ENCODE assay signal across 24 cellular contexts in the genomic region with DNA sequence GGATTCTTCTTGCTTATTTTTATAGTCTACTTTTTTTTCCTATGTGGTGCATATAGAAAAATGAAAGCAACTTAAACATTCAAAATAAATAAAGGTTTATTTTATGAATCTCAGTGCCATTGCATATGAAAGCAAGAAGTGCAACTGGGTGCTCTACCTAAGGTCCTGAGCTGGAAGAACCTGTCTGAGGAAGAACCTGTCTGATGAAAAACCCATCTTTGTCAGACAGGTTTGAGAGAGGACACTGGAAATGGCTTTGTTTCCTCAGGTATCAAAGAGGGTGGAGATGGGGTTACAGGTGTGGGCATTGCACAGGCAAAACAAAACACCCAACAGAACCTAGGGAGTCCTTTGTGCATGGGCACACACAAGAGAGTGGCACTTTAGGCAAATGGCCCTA. TPM values are rescaled to one million over a fixed set of nuclear protein-coding genes. Genes with fewer than 3 reads are reported as not detected.
DNase-seq lines count a peak whose midpoint lies in the region; FAIRE-seq and TF ChIP-seq lines count a peak whose summit lies in the region.
"Had no signal": no experiment of that assay in that cellular context is flagged by ENCODE, and none has a peak within 500 bp of the region (broad histone marks: within the 10 kb centered on the region; RNA-seq: fewer than 3 reads in every experiment).

No MANE protein-coding gene starts in this region.

- H3K9me3 ChIP-seq in trophoblast cell (ENCODE audit: insufficient read depth, low read depth, low read length) = no peaks in the 10 kb centered on the region
- H3K9me3 ChIP-seq: BE2C had no signal

- H3K27ac ChIP-seq in trophoblast cell (ENCODE audit: low read depth, low read length) = no peak overlapping the region
- H3K27ac ChIP-seq: 22Rv1, Peyer's patch had no signal

- no peak overlapping the region for H2BK12ac ChIP-seq in trophoblast cell (ENCODE audit: low read length)

- H3K9ac ChIP-seq in trophoblast cell (ENCODE audit: low read length) = no peak overlapping the region

- H3K14ac ChIP-seq in trophoblast cell (ENCODE audit: low read length) = no peak overlapping the region

- DNase-seq in DMS53 (lab: John Stamatoyannopoulos, UW) = peak; percentile 23
- DNase-seq in DMS53 treated with DMSO at 0.1 percent for 48 hours (lab: John Stamatoyannopoulos, UW; ENCODE audit: unreplicated experiment) = no peak
- peak; percentile 66 for DNase-seq in HT-29 (ENCODE audit: low spot score)
- peak; percentile 56 for DNase-seq in bronchial epithelial cell (ENCODE audit: low read depth)
- DNase-seq in trophoblast cell = peak in 1 of 2 donors; percentile 14
- DNase-seq in NCI-H2081 (lab: John Stamatoyannopoulos, UW) = no peak
- DNase-seq in activated CD4-positive, alpha-beta T cell treated with anti-CD3 and anti-CD28 coated beads for 48 hours = no peak
- DNase-seq in NCI-H146 (lab: John Stamatoyannopoulos, UW) = no peak
- DNase-seq: BE2C; CD8-positive, alpha-beta T cell; GF-D8; KG1; NCI-H1092; NCI-H2107; Peyer's patch; Right ventricle myocardium superior had no signal

- H3K18ac ChIP-seq in trophoblast cell (ENCODE audit: low read length) = no peak overlapping the region

- H3K27me3 ChIP-seq in bronchial epithelial cell (ENCODE audit: control insufficient read depth, insufficient read depth, low read length) (no peaks in the 10 kb centered on the region), trophoblast cell (ENCODE audit: insufficient read depth, low read length) (no peaks in the 10 kb centered on the region)
- H3K27me3 ChIP-seq: BE2C, Peyer's patch had no signal

- H3K4me1 ChIP-seq in trophoblast cell (ENCODE audit: control insufficient read depth in 1 of 2, insufficient read depth in 2 of 2, low read length in 2 of 2) = no peaks in the 10 kb centered on the region
- H3K4me1 ChIP-seq: BE2C, Peyer's patch had no signal

- H4K91ac ChIP-seq in trophoblast cell (ENCODE audit: low read depth, low read length) = no peak overlapping the region

- no peak overlapping the region for H2BK5ac ChIP-seq in trophoblast cell (ENCODE audit: low read depth, low read length, poor library complexity)

- peak overlapping the region; percentile 78 for H3K23ac ChIP-seq in trophoblast cell (ENCODE audit: low read length)

- no peaks in the 10 kb centered on the region for H3K79me1 ChIP-seq in trophoblast cell (ENCODE audit: low read length)

- no peak for FAIRE-seq in bronchial epithelial cell (lab: Jason Lieb, UNC)
- FAIRE-seq: D721Med, GM12891, GM18507, HepG2 had no signal

- no peak overlapping the region for H3K4me2 ChIP-seq in trophoblast cell (ENCODE audit: low read length)

- no peak for TF ChIP-seq CTCF in bronchial epithelial cell (IDR thresholded peaks at IDR 0.05; ENCODE audit: insufficient read depth, low read length, severe bottlenecking)

- no peak overlapping the region for H2AK5ac ChIP-seq in trophoblast cell (ENCODE audit: low read length)

- H3K36me3 ChIP-seq in bronchial epithelial cell (ENCODE audit: control insufficient read depth, insufficient read depth, low read length) = no peaks in the 10 kb centered on the region
- peaks cover 0 to 2% of the 10 kb centered on the region in 2 experiments for H3K36me3 ChIP-seq in trophoblast cell (ENCODE audit: control insufficient read depth in 1 of 2, insufficient read depth in 2 of 2, low read length in 2 of 2)
- H3K36me3 ChIP-seq: BE2C, Peyer's patch had no signal

- no peak overlapping the region for H2AFZ ChIP-seq in trophoblast cell (ENCODE audit: insufficient read depth, low read length, poor library complexity)

- H3K4me3 ChIP-seq in bronchial epithelial cell (ENCODE audit: low read depth, low read length) = no peak overlapping the region
- no peak overlapping the region for H3K4me3 ChIP-seq in trophoblast cell (ENCODE audit: low read depth, low read length)
- H3K4me3 ChIP-seq: Peyer's patch had no signal

- H4K8ac ChIP-seq in trophoblast cell (ENCODE audit: low read depth, low read length) = no peak overlapping the region

- H4K12ac ChIP-seq in trophoblast cell (ENCODE audit: low read depth, low read length) = no peak overlapping the region

- no peak overlapping the region for H2BK120ac ChIP-seq in trophoblast cell (ENCODE audit: insufficient read depth, low read length, poor library complexity)

- no peak overlapping the region for H3K4ac ChIP-seq in trophoblast cell (ENCODE audit: low read depth, low read length)

- H3K79me2 ChIP-seq in trophoblast cell (ENCODE audit: control insufficient read depth, insufficient read depth, low read length, poor library complexity) = no peaks in the 10 kb centered on the region

RNA-seq across cellular contexts. Expression of a gene that starts 27.5 kb away (rescaled TPM):
- total RNA-seq in HT-29 (2014; rRNA removed; shearing (Covaris generic)) = 93.3 and 126 TPM in 2 replicates
- total RNA-seq in bronchial epithelial cell = 126 and 181 TPM in 2 replicates
- 200 TPM in 2 replicates for polyA plus RNA-seq in trophoblast cell (2013)

RNA-seq across cellular contexts. Expression of a gene that starts 57.6 kb away (rescaled TPM):
- total RNA-seq in HT-29 (2014; rRNA removed; shearing (Covaris generic)) = not detected in 2 replicates
- total RNA-seq in bronchial epithelial cell = not detected in 2 replicates
- polyA plus RNA-seq in trophoblast cell (2013) = 0.07 TPM in 2 replicates
- total RNA-seq: CD8-positive, alpha-beta T cell; Daoy; H4; HepG2; MCF 10A; Peyer's patch; Right ventricle myocardium superior had no signal

Comparison
In these comparisons a context has a peak if more than half of its experiments do, and no peak if none do; other contexts are left out.
1. DNase-seq: peak in DMS53 (single experiment), HT-29 (single experiment) and bronchial epithelial cell (single experiment); none in DMS53 treated with DMSO at 0.1 percent for 48 hours (single experiment), NCI-H2081 (0 of 2), activated CD4-positive, alpha-beta T cell treated with anti-CD3 and anti-CD28 coated beads for 48 hours (single experiment) and NCI-H146 (single experiment).